2 cellular contexts compared by ENCODE assay signal in genomic region chr17:65131946-65132345, GRCh38.
A peak's percentile ranks its signal among the peaks of the same experiment; 100 is the strongest.
TF ChIP-seq lines count a peak whose summit lies in the region.

No MANE protein-coding gene starts in this region.

TF ChIP-seq in K562, 482 proteins besides CTCF, POLR2A, EP300 and RAD21:
- TF ChIP-seq NR0B1 (IDR thresholded peaks at IDR 0.05; ENCODE audit: partially characterized antibody) (no peak), CBX5 (IDR thresholded peaks at IDR 0.05; ENCODE audit: borderline replicate concordance, low read depth) (no peak), PRPF4 (IDR thresholded peaks at IDR 0.05; ENCODE audit: insufficient read depth, low read depth, low read length, poor library complexity, severe bottlenecking) (no peak), PRDM10 (IDR thresholded peaks at IDR 0.05; ENCODE audit: partially characterized antibody) (peak; percentile 74), SRSF7 (optimal IDR thresholded peaks at IDR 0.05; ENCODE audit: low read depth, low read length) (no peak), CEBPB (tag; IDR thresholded peaks at IDR 0.05) (peak; percentile 80), CEBPG (CRISPR knock-in tag; IDR thresholded peaks at IDR 0.05) (no peak), CEBPG (tag; conservative IDR thresholded peaks at IDR 0.05 in 1 of 2, IDR thresholded peaks at IDR 0.05 in 1 of 2) (peak in 1 of 2 experiments; percentile 36; a peak in 1 of 4 replicates), PCBP1 (IDR thresholded peaks at IDR 0.05; ENCODE audit: low read depth, low read length, poor library complexity, severe bottlenecking) (no peak), HEY1 (CRISPR knock-in tag; IDR thresholded peaks at IDR 0.05; ENCODE audit: borderline replicate concordance) (no peak)

TF ChIP-seq in HepG2, 621 proteins besides CTCF, POLR2A, EP300 and RAD21 (continues in another document):
- no peak for TF ChIP-seq HHEX (CRISPR knock-in tag; IDR thresholded peaks at IDR 0.05)
- 0 out of 2 replicates have a peak, but pooled peaks have one; percentile 15 for TF ChIP-seq KDM1A (CRISPR knock-in tag; IDR thresholded peaks at IDR 0.05)
- peak; percentile 15; the same call in 1 of the 2 replicates for TF ChIP-seq HOMEZ (CRISPR knock-in tag; IDR thresholded peaks at IDR 0.05; ENCODE audit: low read depth)
- TF ChIP-seq TEAD3 (CRISPR knock-in tag; optimal IDR thresholded peaks at IDR 0.05; ENCODE audit: borderline replicate concordance) = peak; percentile 30
- TF ChIP-seq TBX3 (IDR thresholded peaks at IDR 0.05; ENCODE audit: borderline replicate concordance) = no peak
- peak; percentile 59; the same call in 1 of the 2 replicates for TF ChIP-seq HNF4G (IDR thresholded peaks at IDR 0.05; ENCODE audit: borderline replicate concordance, low read depth, low read length)
- TF ChIP-seq HNF4G (CRISPR knock-in tag; IDR thresholded peaks at IDR 0.05; ENCODE audit: borderline replicate concordance, low read depth) = no peak
- peak; percentile 87 for TF ChIP-seq CEBPB (IDR thresholded peaks at IDR 0.05; ENCODE audit: borderline replicate concordance, low read depth, low read length)
- 0 out of 2 replicates have a peak, but pooled peaks have one; percentile 8 for TF ChIP-seq GATAD2A (CRISPR knock-in tag; IDR thresholded peaks at IDR 0.05)
- TF ChIP-seq NCOR1 (IDR thresholded peaks at IDR 0.05; ENCODE audit: borderline replicate concordance, low read length) = peak; percentile 55; the same call in 1 of the 2 replicates
- 0 out of 4 replicates have a peak, but pooled peaks of 1 of the 2 experiments have one; percentile 7 for TF ChIP-seq MAFK (conservative IDR thresholded peaks at IDR 0.05 in 1 of 2, IDR thresholded peaks at IDR 0.05 in 1 of 2; ENCODE audit: low read length in 2 of 2)
- TF ChIP-seq HNF4A (CRISPR knock-in tag; IDR thresholded peaks at IDR 0.05) = peak; percentile 77
- TF ChIP-seq ZMYM3 (CRISPR knock-in tag; IDR thresholded peaks at IDR 0.05) = peak; percentile 64
- TF ChIP-seq TFE3 (CRISPR knock-in tag; IDR thresholded peaks at IDR 0.05) = peak; percentile 49
- TF ChIP-seq ATRX (CRISPR knock-in tag; IDR thresholded peaks at IDR 0.05; ENCODE audit: borderline replicate concordance) = no peak
- TF ChIP-seq ZNF790 (CRISPR knock-in tag; IDR thresholded peaks at IDR 0.05; ENCODE audit: borderline replicate concordance) = no peak
- 0 out of 2 replicates have a peak, but pooled peaks have one; percentile 31 for TF ChIP-seq ESRRA (CRISPR knock-in tag; IDR thresholded peaks at IDR 0.05; ENCODE audit: low read depth)
- no peak for TF ChIP-seq U2AF1 (optimal IDR thresholded peaks at IDR 0.05; ENCODE audit: low read depth, low read length)
- peak; percentile 89 for TF ChIP-seq ZNF7 (CRISPR knock-in tag; IDR thresholded peaks at IDR 0.05)
- peak; percentile 85; the same call in 1 of the 2 replicates for TF ChIP-seq ARID3A (IDR thresholded peaks at IDR 0.05; ENCODE audit: low read depth, low read length)
- TF ChIP-seq PAXIP1 (CRISPR knock-in tag; conservative IDR thresholded peaks at IDR 0.05) = 0 out of 2 replicates have a peak, but pooled peaks have one; percentile 27
- TF ChIP-seq SOX6 (IDR thresholded peaks at IDR 0.05) = no peak
- TF ChIP-seq SOX6 (CRISPR knock-in tag; IDR thresholded peaks at IDR 0.05) = peak; percentile 24; the same call in 1 of the 2 replicates
- 0 out of 2 replicates have a peak, but pooled peaks have one; percentile 15 for TF ChIP-seq FOXK2 (IDR thresholded peaks at IDR 0.05)
- no peak for TF ChIP-seq ATF3 (CRISPR knock-in tag; IDR thresholded peaks at IDR 0.05)
- 0 out of 2 replicates have a peak, but pooled peaks have one; percentile 15 for TF ChIP-seq RXRB (CRISPR knock-in tag; IDR thresholded peaks at IDR 0.05; ENCODE audit: borderline replicate concordance)
- TF ChIP-seq FOSL1 (CRISPR knock-in tag; IDR thresholded peaks at IDR 0.05; ENCODE audit: borderline replicate concordance) = no peak
- TF ChIP-seq SAP130 (CRISPR knock-in tag; IDR thresholded peaks at IDR 0.05; ENCODE audit: low read depth) = 0 out of 2 replicates have a peak, but pooled peaks have one; percentile 8
- TF ChIP-seq ZBTB44 (CRISPR knock-in tag; IDR thresholded peaks at IDR 0.05) = no peak
- TF ChIP-seq ZNF883 (CRISPR knock-in tag; IDR thresholded peaks at IDR 0.05; ENCODE audit: not compliant biosample characterization) = no peak
- peak; percentile 63 for TF ChIP-seq FOSL2 (CRISPR knock-in tag; IDR thresholded peaks at IDR 0.05)
- TF ChIP-seq CREB1 (IDR thresholded peaks at IDR 0.05) = peak; percentile 26; the same call in 1 of the 2 replicates
- no peak for TF ChIP-seq CREB1 (CRISPR knock-in tag; IDR thresholded peaks at IDR 0.05)
- peak; percentile 73 for TF ChIP-seq CEBPG (CRISPR knock-in tag; IDR thresholded peaks at IDR 0.05)
- no peak for TF ChIP-seq TERF1 (CRISPR knock-in tag; IDR thresholded peaks at IDR 0.05)
- TF ChIP-seq RARA (CRISPR knock-in tag; IDR thresholded peaks at IDR 0.05) = 0 out of 2 replicates have a peak, but pooled peaks have one; percentile 4
- TF ChIP-seq JUN (CRISPR knock-in tag; IDR thresholded peaks at IDR 0.05) = no peak
- 0 out of 2 replicates have a peak, but pooled peaks have one; percentile 29 for TF ChIP-seq ARID5B (CRISPR knock-in tag; IDR thresholded peaks at IDR 0.05)
- 0 out of 2 replicates have a peak, but pooled peaks have one; percentile 23 for TF ChIP-seq HDAC1 (CRISPR knock-in tag; IDR thresholded peaks at IDR 0.05)
- TF ChIP-seq ZBTB20 (CRISPR knock-in tag; IDR thresholded peaks at IDR 0.05; ENCODE audit: borderline replicate concordance, low read depth) = 0 out of 2 replicates have a peak, but pooled peaks have one; percentile 24
